ENCODE assay signal across 8 cellular contexts in genomic region chr3:102464261-102464660, GRCh38. TPM values are rescaled to one million over a fixed set of nuclear protein-coding genes. Genes with fewer than 3 reads are reported as not detected.
"Had no signal": no experiment of that assay in that cellular context is flagged by ENCODE, and none has a peak within 500 bp of the region (broad histone marks: within the 10 kb centered on the region; RNA-seq: fewer than 3 reads in every experiment).

No MANE protein-coding gene starts in this region.

- FAIRE-seq: HTR-8/SVneo had no signal

- DNase-seq: Karpas-422, KBM-7, KG1 had no signal

- H3K4me2 ChIP-seq: KMS-11 had no signal

- H3K27ac ChIP-seq: HL-60, KMS-11 had no signal

- H3K9ac ChIP-seq: KMS-11 had no signal

RNA-seq across cellular contexts. Expression of gene ZPLD1, which starts 29.4 kb away (rescaled TPM):
- total RNA-seq: HT-29 had no signal
- polyA plus RNA-seq: IgD-negative memory B cell had no signal
